8 cellular contexts compared by ENCODE assay signal in the genomic region with DNA sequence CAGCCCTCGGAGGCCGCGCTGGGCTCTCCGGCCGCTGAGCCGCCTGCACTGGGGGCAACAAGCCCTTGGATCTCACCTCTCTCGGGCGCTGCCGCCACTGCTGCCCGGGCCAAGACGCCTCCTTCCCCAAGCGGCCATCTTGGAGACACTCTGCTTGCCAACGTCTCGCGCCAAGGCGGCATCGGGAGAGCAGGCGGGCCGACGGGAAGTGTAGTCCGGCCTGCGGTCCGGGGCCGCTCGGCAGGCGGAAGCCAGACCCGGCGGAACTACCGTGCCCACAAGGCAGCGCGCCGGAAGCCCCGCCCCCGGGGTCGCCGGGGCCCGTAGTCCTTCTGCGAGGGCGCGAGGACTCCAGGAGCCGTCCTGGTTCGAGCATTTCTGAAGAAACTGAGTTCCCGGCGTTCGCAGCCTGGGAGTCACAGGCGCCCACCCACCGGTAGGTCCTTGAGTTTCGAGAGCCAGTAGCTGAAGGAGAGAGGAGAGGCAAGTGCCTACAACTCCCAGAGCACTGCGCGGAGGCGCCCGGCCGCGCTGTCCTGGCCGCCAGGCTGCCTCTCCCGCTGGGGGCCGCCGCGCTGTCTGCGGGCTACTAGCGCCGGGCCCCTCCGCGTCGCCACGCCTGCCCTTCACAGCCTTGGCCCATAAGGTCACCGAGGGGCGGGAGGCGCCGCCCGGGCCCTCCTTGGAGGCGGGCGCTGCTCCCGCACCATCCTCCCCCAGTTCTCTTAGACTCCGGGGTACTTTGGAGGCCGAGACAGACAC. TPM values are rescaled to one million over a fixed set of nuclear protein-coding genes. Genes with fewer than 3 reads are reported as not detected.
DNase-seq lines count a peak whose midpoint lies in the region; ATAC-seq and TF ChIP-seq lines count a peak whose summit lies in the region.

A gene with protein sequence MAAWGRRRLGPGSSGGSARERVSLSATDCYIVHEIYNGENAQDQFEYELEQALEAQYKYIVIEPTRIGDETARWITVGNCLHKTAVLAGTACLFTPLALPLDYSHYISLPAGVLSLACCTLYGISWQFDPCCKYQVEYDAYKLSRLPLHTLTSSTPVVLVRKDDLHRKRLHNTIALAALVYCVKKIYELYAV (minus strand): TSS at position 147 of the 762 bp plus-strand sequence. CDS start 9 bp downstream, at position 138.

- H4K20me1 ChIP-seq in Loucy (ENCODE audit: insufficient read depth, low read length, poor library complexity, severe bottlenecking), result peaks cover 46% of the 10 kb centered on the region

- H3K4me1 Mint-ChIP-seq in natural killer cell treated with Interleukin-12 subunit alpha and Interleukin-12 subunit beta and Interleukin-15 and Interleukin-18, amount 100 ng/mL, for 72 hours (ENCODE audit: low read depth in 2 of 2), result peaks cover 41 to 42% of the 10 kb centered on the region in 2 donors

- H3K4me3 ChIP-seq in H7 (ENCODE audit: insufficient read depth, low read depth, low read length) (peak within 1 kb of the TSS; percentile 97), Loucy (ENCODE audit: low read length, poor library complexity, severe bottlenecking) (peak within 1 kb of the TSS; percentile 93)

- H3K9ac ChIP-seq in ES-I3 (ENCODE audit: low read depth, low read length), result peak within 1 kb of the TSS; percentile 74
- H3K9ac ChIP-seq in Loucy (ENCODE audit: low read depth, low read length, poor library complexity, severe bottlenecking), result peak within 1 kb of the TSS; percentile 96

- H3K27me3 ChIP-seq in H7 (ENCODE audit: control insufficient read depth, insufficient read depth, low read length) (no peaks in the 10 kb centered on the region), Loucy (ENCODE audit: insufficient read depth, low read length, poor library complexity, severe bottlenecking) (no peaks in the 10 kb centered on the region)

- peak within 1 kb of the TSS; percentile 95 for H3K4me3 Mint-ChIP-seq in natural killer cell treated with Interleukin-12 subunit alpha and Interleukin-12 subunit beta and Interleukin-15 and Interleukin-18, amount 100 ng/mL, for 72 hours

- TF ChIP-seq CTCF in Loucy (conservative IDR thresholded peaks at IDR 0.05; ENCODE audit: low read length), result no peak

- H3K9me3 ChIP-seq in ES-I3 (ENCODE audit: control insufficient read depth, insufficient read depth, low read length) (no peaks in the 10 kb centered on the region), Loucy (ENCODE audit: insufficient read depth, low read depth, low read length) (no peaks in the 10 kb centered on the region)

- H3K9me2 ChIP-seq in Loucy (replicated peaks; ENCODE audit: low read depth, low read length), result no peaks in the 10 kb centered on the region

- H2AFZ ChIP-seq in Loucy (ENCODE audit: low read length), result peak within 1 kb of the TSS; percentile 82

- H3K36me3 ChIP-seq in ES-I3 (ENCODE audit: insufficient read depth, low read length) (peaks cover 7% of the 10 kb centered on the region; the same call in 1 of the 2 replicates), H7 (replicated peaks; ENCODE audit: control insufficient read depth, insufficient read depth, low read length) (peaks cover 6% of the 10 kb centered on the region), Loucy (ENCODE audit: insufficient read depth, low read length) (peaks cover 6% of the 10 kb centered on the region; the same call in 1 of the 2 replicates)

- peak; percentile 95 to 97 for ATAC-seq in natural killer cell treated with Interleukin-12 subunit alpha and Interleukin-12 subunit beta and Interleukin-15 and Interleukin-18, amount 100 ng/mL, for 72 hours

- peaks cover 56% of the 10 kb centered on the region for H3K79me2 ChIP-seq in Loucy (ENCODE audit: insufficient read depth, low read length)

- H3K27me3 Mint-ChIP-seq in natural killer cell treated with Interleukin-12 subunit alpha and Interleukin-12 subunit beta and Interleukin-15 and Interleukin-18, amount 100 ng/mL, for 72 hours, result no peaks in the 10 kb centered on the region

- peak within 1 kb of the TSS; percentile 99 for H3K4me2 ChIP-seq in Loucy (ENCODE audit: low read depth, low read length, poor library complexity, severe bottlenecking)

- no peaks in the 10 kb centered on the region for H3F3A ChIP-seq in Loucy (ENCODE audit: low read depth)

- no peaks in the 10 kb centered on the region for H3K9me3 Mint-ChIP-seq in natural killer cell treated with Interleukin-12 subunit alpha and Interleukin-12 subunit beta and Interleukin-15 and Interleukin-18, amount 100 ng/mL, for 72 hours

- peak within 1 kb of the TSS; percentile 85 to 89 for H3K27ac Mint-ChIP-seq in natural killer cell treated with Interleukin-12 subunit alpha and Interleukin-12 subunit beta and Interleukin-15 and Interleukin-18, amount 100 ng/mL, for 72 hours

- H3K4me1 ChIP-seq in ES-I3 (ENCODE audit: insufficient read depth, low read length) (peaks cover 11% of the 10 kb centered on the region), Loucy (ENCODE audit: insufficient read depth, low read length, poor library complexity, severe bottlenecking) (peaks cover 46% of the 10 kb centered on the region)

- peaks cover 5% of the 10 kb centered on the region for H3K36me3 Mint-ChIP-seq in natural killer cell treated with Interleukin-12 subunit alpha and Interleukin-12 subunit beta and Interleukin-15 and Interleukin-18, amount 100 ng/mL, for 72 hours

- TF ChIP-seq POLR2A in Raji (IDR thresholded peaks at IDR 0.05; ENCODE audit: insufficient read depth, low read depth, low read length), result peak; percentile 76

- DNase-seq in H7 (peak; percentile 99), fibroblast of peridontal ligament (ENCODE audit: extremely low read depth) (peak; percentile 91)
- DNase-seq in activated T-helper 9 cell treated with anti-CD3 and anti-CD28 coated beads, Interleukin-2, amount 50 U/mL, for 16 hours (ENCODE audit: low read depth), result peak; percentile 93
- peak; percentile 98 for DNase-seq in natural killer cell treated with Interleukin-12 subunit alpha and Interleukin-12 subunit beta and Interleukin-15 and Interleukin-18, amount 100 ng/mL, for 72 hours (ENCODE audit: low spot score)
- peak; percentile 93 for DNase-seq in stimulated activated naive CD4-positive, alpha-beta T cell treated with Interleukin-2 at 50 U/mL for 16 hours (lab: John Stamatoyannopoulos, UW)

RNA-seq across cellular contexts. Expression of the gene that starts here (rescaled TPM):
- total RNA-seq in H7 (2014; rRNA removed; shearing (Covaris generic)), result 24.2 and 26.1 TPM in 2 replicates
- total RNA-seq in natural killer cell treated with Interleukin-12 subunit alpha and Interleukin-12 subunit beta and Interleukin-15 and Interleukin-18, amount 100 ng/mL, for 72 hours, result 10 to 100 TPM; 23.9 to 30.7 TPM

Comparison
In these comparisons a context has a peak if more than half of its experiments do, and no peak if none do; other contexts are left out.
1. Peak in every context shown above with its lines: DNase-seq, ATAC-seq and H3K4me3 ChIP-seq.